ENCODE assay signal across 13 cellular contexts in genomic region chr9:126453156-126453963, GRCh38.
"Had no signal": no experiment of that assay in that cellular context is flagged by ENCODE, and none has a peak within 500 bp of the region (broad histone marks: within the 10 kb centered on the region; RNA-seq: fewer than 3 reads in every experiment).

No MANE protein-coding gene starts in this region.

- H3K27ac ChIP-seq: ascending aorta, foreskin keratinocyte, left ventricle myocardium inferior, transverse colon, VCaP had no signal

- H3K4me3 Mint-ChIP-seq: activated naive CD8-positive, alpha-beta T cell treated with anti-CD3 and anti-CD28 coated beads for 36 hours had no signal

- H3K9me3 ChIP-seq: ascending aorta, left ventricle myocardium inferior, neutrophil, transverse colon had no signal

- H3K27ac Mint-ChIP-seq: activated naive CD8-positive, alpha-beta T cell treated with anti-CD3 and anti-CD28 coated beads for 36 hours had no signal

- H3K36me3 Mint-ChIP-seq: activated naive CD8-positive, alpha-beta T cell treated with anti-CD3 and anti-CD28 coated beads for 36 hours had no signal

- ATAC-seq: foreskin keratinocyte had no signal

- H3K4me1 ChIP-seq: ascending aorta, foreskin keratinocyte, transverse colon had no signal

- H3K9me3 Mint-ChIP-seq: activated naive CD8-positive, alpha-beta T cell treated with anti-CD3 and anti-CD28 coated beads for 36 hours had no signal

- H3K27me3 Mint-ChIP-seq: activated naive CD8-positive, alpha-beta T cell treated with anti-CD3 and anti-CD28 coated beads for 36 hours had no signal

- DNase-seq: activated CD4-positive, alpha-beta T cell treated with anti-CD3 and anti-CD28 coated beads for 4 hours; activated gamma-delta T cell treated with Interleukin-2 at 50 U/mL for 16 hours; activated naive CD8-positive, alpha-beta T cell treated with anti-CD3 and anti-CD28 coated beads for 36 hours; activated T-cell treated with anti-CD3 and anti-CD28 coated beads, Interleukin-2, amount 50 U/mL, for 1 hour; foreskin keratinocyte; left ventricle myocardium inferior; mesenchymal stem cell; stimulated activated CD4-positive, alpha-beta T cell treated with anti-CD3 and anti-CD28 coated beads, Interleukin-4, amount 100 ng/mL, for 4 hours; T1000; transverse colon had no signal

- H3K27me3 ChIP-seq: ascending aorta, foreskin keratinocyte, neutrophil, transverse colon had no signal
